Comparison of ENCODE assay signal across 9 cellular contexts in the genomic region with DNA sequence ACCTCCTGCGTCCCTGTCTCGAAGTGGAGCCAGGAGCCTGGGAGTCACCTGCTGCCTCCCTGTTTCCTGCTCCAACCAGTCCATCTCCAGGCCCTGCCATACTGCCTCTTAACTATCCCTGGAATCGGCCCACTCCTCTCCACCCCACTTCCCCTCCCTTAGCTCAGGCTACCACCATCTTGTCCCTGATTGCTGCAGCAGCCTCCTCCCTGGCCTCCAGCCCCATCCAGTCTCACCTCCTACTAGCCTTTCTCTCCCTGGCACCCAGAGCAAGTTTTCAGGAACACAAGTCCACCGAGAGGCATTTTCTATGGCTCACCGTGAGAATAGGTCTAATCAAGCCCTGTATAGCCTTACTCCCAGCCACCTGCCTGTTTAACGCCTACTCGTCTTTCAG. TPM values are rescaled to one million over a fixed set of nuclear protein-coding genes. Genes with fewer than 3 reads are reported as not detected.
A peak's percentile ranks its signal among the peaks of the same experiment; 100 is the strongest.
DNase-seq lines count a peak whose midpoint lies in the region; ATAC-seq, FAIRE-seq and TF ChIP-seq lines count a peak whose summit lies in the region.
"Had no signal": no experiment of that assay in that cellular context is flagged by ENCODE, and none has a peak within 500 bp of the region (broad histone marks: within the 10 kb centered on the region; RNA-seq: fewer than 3 reads in every experiment).

No MANE protein-coding gene starts in this region.

- FAIRE-seq in urothelium cell line (lab: Jason Lieb, UNC), result no peak
- FAIRE-seq: A204.1 had no signal

- intact Hi-C loops in activated CD8-positive, alpha-beta T cell treated with anti-CD3 and anti-CD28 coated beads for 36 hours (cut with micrococcal nuclease), result no loop called here

- peaks cover 31% of the 10 kb centered on the region for H3K4me1 Mint-ChIP-seq in activated CD8-positive, alpha-beta T cell treated with anti-CD3 and anti-CD28 coated beads for 36 hours (ENCODE audit: low read depth)
- H3K4me1 Mint-ChIP-seq in immature natural killer cell, result peaks cover 20 to 22% of the 10 kb centered on the region in 2 donors
- peaks cover 38% of the 10 kb centered on the region for H3K4me1 Mint-ChIP-seq in stimulated activated naive CD8-positive, alpha-beta T cell treated with anti-CD3 and anti-CD28 coated beads, Interleukin-15, amount 100 ng/mL, for 72 hours

- peak overlapping the region; percentile 71 for H3K4me3 Mint-ChIP-seq in activated CD8-positive, alpha-beta T cell treated with anti-CD3 and anti-CD28 coated beads for 36 hours
- peak overlapping the region; percentile 77 to 84 (median 82) for H3K4me3 Mint-ChIP-seq in immature natural killer cell
- H3K4me3 Mint-ChIP-seq in stimulated activated naive CD8-positive, alpha-beta T cell treated with anti-CD3 and anti-CD28 coated beads, Interleukin-15, amount 100 ng/mL, for 72 hours, result peak overlapping the region; percentile 90

- DNase-seq in NCI-H510A treated with DMSO at 0.1 percent for 48 hours (lab: John Stamatoyannopoulos, UW), result peak; percentile 85
- no peak for DNase-seq in NCI-H510A (lab: John Stamatoyannopoulos, UW)
- no peak for DNase-seq in activated CD8-positive, alpha-beta T cell treated with anti-CD3 and anti-CD28 coated beads for 36 hours
- DNase-seq in immature natural killer cell, result no peak
- no peak for DNase-seq in stimulated activated naive CD8-positive, alpha-beta T cell treated with anti-CD3 and anti-CD28 coated beads, Interleukin-15, amount 100 ng/mL, for 72 hours
- DNase-seq in NCI-H2227 (lab: John Stamatoyannopoulos, UW; ENCODE audit: unreplicated experiment), result no peak
- DNase-seq in urothelium cell line (ENCODE audit: low spot score), result no peak

- no peak for TF ChIP-seq CTCF in activated CD8-positive, alpha-beta T cell treated with anti-CD3 and anti-CD28 coated beads for 36 hours (IDR thresholded peaks at IDR 0.05)

- H3K9me3 Mint-ChIP-seq in activated CD8-positive, alpha-beta T cell treated with anti-CD3 and anti-CD28 coated beads for 36 hours, result no peaks in the 10 kb centered on the region
- no peaks in the 10 kb centered on the region for H3K9me3 Mint-ChIP-seq in immature natural killer cell
- H3K9me3 Mint-ChIP-seq in stimulated activated naive CD8-positive, alpha-beta T cell treated with anti-CD3 and anti-CD28 coated beads, Interleukin-15, amount 100 ng/mL, for 72 hours, result no peaks in the 10 kb centered on the region

- H3K36me3 Mint-ChIP-seq in activated CD8-positive, alpha-beta T cell treated with anti-CD3 and anti-CD28 coated beads for 36 hours (ENCODE audit: low read depth), result no peaks in the 10 kb centered on the region
- no peaks in the 10 kb centered on the region for H3K36me3 Mint-ChIP-seq in immature natural killer cell

- peak overlapping the region; percentile 84 for H3K27ac Mint-ChIP-seq in activated CD8-positive, alpha-beta T cell treated with anti-CD3 and anti-CD28 coated beads for 36 hours
- H3K27ac Mint-ChIP-seq in immature natural killer cell, result peak overlapping the region; percentile 59 to 88 (median 73)
- H3K27ac Mint-ChIP-seq in stimulated activated naive CD8-positive, alpha-beta T cell treated with anti-CD3 and anti-CD28 coated beads, Interleukin-15, amount 100 ng/mL, for 72 hours, result peak overlapping the region; percentile 87 to 93

- POLR2A ChIA-PET in activated CD8-positive, alpha-beta T cell treated with anti-CD3 and anti-CD28 coated beads for 36 hours (lab: Charles Lee), result interaction anchor here (0.6 to 1.8 kb wide), 7 partner anchors 8 to 1263 kb away, joined by 3 to 9 read pairs (median 3); no protein-coding TSS in a partner anchor

- H3K27me3 Mint-ChIP-seq in activated CD8-positive, alpha-beta T cell treated with anti-CD3 and anti-CD28 coated beads for 36 hours, result no peaks in the 10 kb centered on the region
- peaks cover 4 to 7% (median 5%) of the 10 kb centered on the region in 3 donors for H3K27me3 Mint-ChIP-seq in immature natural killer cell (ENCODE audit: low read depth in 3 of 3)
- no peaks in the 10 kb centered on the region for H3K27me3 Mint-ChIP-seq in stimulated activated naive CD8-positive, alpha-beta T cell treated with anti-CD3 and anti-CD28 coated beads, Interleukin-15, amount 100 ng/mL, for 72 hours

- ATAC-seq in activated CD8-positive, alpha-beta T cell treated with anti-CD3 and anti-CD28 coated beads for 36 hours, result no peak
- no peak for ATAC-seq in stimulated activated naive CD8-positive, alpha-beta T cell treated with anti-CD3 and anti-CD28 coated beads, Interleukin-15, amount 100 ng/mL, for 72 hours
- ATAC-seq in GM21737 (IDR thresholded peaks at IDR 0.05; ENCODE audit: unreplicated experiment), result no peak

- CTCF ChIA-PET in activated CD8-positive, alpha-beta T cell treated with anti-CD3 and anti-CD28 coated beads for 36 hours (lab: Charles Lee), result interaction anchor here (1.3 to 2.9 kb wide), 7 partner anchors 18 to 156 kb away, joined by 4 to 21 read pairs (median 7); a partner anchor contains a TSS

RNA-seq across cellular contexts. Expression of a gene that starts 0.9 kb away (rescaled TPM):
- total RNA-seq in activated CD8-positive, alpha-beta T cell treated with anti-CD3 and anti-CD28 coated beads for 36 hours, result 1 to 10 TPM; 6.7 to 6.9 TPM
- under 1 TPM in 1 of 3 donors, not detected in 2; 0.08 TPM for polyA plus RNA-seq in immature natural killer cell

RNA-seq across cellular contexts. Expression of a gene that starts 22.5 kb away (rescaled TPM):
- total RNA-seq in activated CD8-positive, alpha-beta T cell treated with anti-CD3 and anti-CD28 coated beads for 36 hours, result 1 to 10 TPM in 1 of 2 experiments, under 1 TPM in 1; 0.43 to 1.7 TPM
- polyA plus RNA-seq in immature natural killer cell, result under 1 TPM in 1 of 3 donors, not detected in 2; 0.33 TPM

RNA-seq across cellular contexts. Expression of a gene that starts 47.7 kb away (rescaled TPM):
- total RNA-seq in activated CD8-positive, alpha-beta T cell treated with anti-CD3 and anti-CD28 coated beads for 36 hours, result 10 to 100 TPM; 34.7 to 41.1 TPM
- polyA plus RNA-seq in immature natural killer cell, result 10 to 100 TPM in 2 of 3 donors, 1 to 10 TPM in 1; 5.7 to 18.3 (median 11.5) TPM
